Comparison of ENCODE assay signal across 1 cellular context in genomic region chr18:80108739-80109675, GRCh38.
TF ChIP-seq lines count a peak whose summit lies in the region.

TSS of gene ADNP2 (plus strand) at chr18:80109262. CDS start at chr18:80117543, 8,281 bp downstream.

TF ChIP-seq in A549, 52 proteins besides CTCF, POLR2A, EP300 and RAD21 (continued from another document):
- no peak for TF ChIP-seq E2F6 (IDR thresholded peaks at IDR 0.05; ENCODE audit: borderline replicate concordance, low read depth)
- TF ChIP-seq GATA3 (IDR thresholded peaks at IDR 0.05; ENCODE audit: borderline replicate concordance): no peak
- TF ChIP-seq, protein P1, sequence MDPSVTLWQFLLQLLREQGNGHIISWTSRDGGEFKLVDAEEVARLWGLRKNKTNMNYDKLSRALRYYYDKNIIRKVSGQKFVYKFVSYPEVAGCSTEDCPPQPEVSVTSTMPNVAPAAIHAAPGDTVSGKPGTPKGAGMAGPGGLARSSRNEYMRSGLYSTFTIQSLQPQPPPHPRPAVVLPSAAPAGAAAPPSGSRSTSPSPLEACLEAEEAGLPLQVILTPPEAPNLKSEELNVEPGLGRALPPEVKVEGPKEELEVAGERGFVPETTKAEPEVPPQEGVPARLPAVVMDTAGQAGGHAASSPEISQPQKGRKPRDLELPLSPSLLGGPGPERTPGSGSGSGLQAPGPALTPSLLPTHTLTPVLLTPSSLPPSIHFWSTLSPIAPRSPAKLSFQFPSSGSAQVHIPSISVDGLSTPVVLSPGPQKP (IDR thresholded peaks at IDR 0.05; ENCODE audit: low read depth, low read length): no peak
- TF ChIP-seq HDAC2 (IDR thresholded peaks at IDR 0.05): no peak
- TF ChIP-seq NR3C1 (IDR thresholded peaks at IDR 0.05): no peak
- no peak for TF ChIP-seq SREBF2 (IDR thresholded peaks at IDR 0.05)
- peak; percentile 52 to 80; a peak in 4 of 5 replicates for TF ChIP-seq JUN (IDR thresholded peaks at IDR 0.05)
- no peak for TF ChIP-seq MAFK (IDR thresholded peaks at IDR 0.05; ENCODE audit: partially characterized antibody)
- no peak for TF ChIP-seq MAZ (IDR thresholded peaks at IDR 0.05; ENCODE audit: borderline replicate concordance, low read depth, low read length)
- TF ChIP-seq POLR2AphosphoS2 (conservative IDR thresholded peaks at IDR 0.05; ENCODE audit: low read length): no peak
- TF ChIP-seq KDM5A (IDR thresholded peaks at IDR 0.05): no peak
- TF ChIP-seq CBX8 (IDR thresholded peaks at IDR 0.05): no peak
- no peak for TF ChIP-seq ZFP36 (IDR thresholded peaks at IDR 0.05; ENCODE audit: borderline replicate concordance, partially characterized antibody)
- TF ChIP-seq, protein P2, sequence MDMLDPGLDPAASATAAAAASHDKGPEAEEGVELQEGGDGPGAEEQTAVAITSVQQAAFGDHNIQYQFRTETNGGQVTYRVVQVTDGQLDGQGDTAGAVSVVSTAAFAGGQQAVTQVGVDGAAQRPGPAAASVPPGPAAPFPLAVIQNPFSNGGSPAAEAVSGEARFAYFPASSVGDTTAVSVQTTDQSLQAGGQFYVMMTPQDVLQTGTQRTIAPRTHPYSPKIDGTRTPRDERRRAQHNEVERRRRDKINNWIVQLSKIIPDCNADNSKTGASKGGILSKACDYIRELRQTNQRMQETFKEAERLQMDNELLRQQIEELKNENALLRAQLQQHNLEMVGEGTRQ (IDR thresholded peaks at IDR 0.05): peak; percentile 98
- TF ChIP-seq ZC3H11A (IDR thresholded peaks at IDR 0.05): no peak
- TF ChIP-seq REST (IDR thresholded peaks at IDR 0.05): peak; percentile 60
- no peak for TF ChIP-seq TFCP2L1 (CRISPR knock-in tag; IDR thresholded peaks at IDR 0.05)
- no peak for TF ChIP-seq HOXB13 (CRISPR knock-in tag; IDR thresholded peaks at IDR 0.05; ENCODE audit: low read depth)
- no peak for TF ChIP-seq EHMT2 (IDR thresholded peaks at IDR 0.05; ENCODE audit: low read depth)
- TF ChIP-seq, protein P3, sequence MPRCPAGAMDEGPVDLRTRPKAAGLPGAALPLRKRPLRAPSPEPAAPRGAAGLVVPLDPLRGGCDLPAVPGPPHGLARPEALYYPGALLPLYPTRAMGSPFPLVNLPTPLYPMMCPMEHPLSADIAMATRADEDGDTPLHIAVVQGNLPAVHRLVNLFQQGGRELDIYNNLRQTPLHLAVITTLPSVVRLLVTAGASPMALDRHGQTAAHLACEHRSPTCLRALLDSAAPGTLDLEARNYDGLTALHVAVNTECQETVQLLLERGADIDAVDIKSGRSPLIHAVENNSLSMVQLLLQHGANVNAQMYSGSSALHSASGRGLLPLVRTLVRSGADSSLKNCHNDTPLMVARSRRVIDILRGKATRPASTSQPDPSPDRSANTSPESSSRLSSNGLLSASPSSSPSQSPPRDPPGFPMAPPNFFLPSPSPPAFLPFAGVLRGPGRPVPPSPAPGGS (IDR thresholded peaks at IDR 0.05): peak; percentile 67; the same call in 2 of the 3 replicates
- no peak for TF ChIP-seq KDM1A (IDR thresholded peaks at IDR 0.05; ENCODE audit: low read depth)
- no peak for TF ChIP-seq NPAS2 (CRISPR knock-in tag; IDR thresholded peaks at IDR 0.05; ENCODE audit: borderline replicate concordance)
- no peak for TF ChIP-seq NFE2L2 (conservative IDR thresholded peaks at IDR 0.05; ENCODE audit: low read length)
- peak; percentile 72 for TF ChIP-seq CHD2 (IDR thresholded peaks at IDR 0.05; ENCODE audit: low read length, partially characterized antibody)
- TF ChIP-seq, protein P4, sequence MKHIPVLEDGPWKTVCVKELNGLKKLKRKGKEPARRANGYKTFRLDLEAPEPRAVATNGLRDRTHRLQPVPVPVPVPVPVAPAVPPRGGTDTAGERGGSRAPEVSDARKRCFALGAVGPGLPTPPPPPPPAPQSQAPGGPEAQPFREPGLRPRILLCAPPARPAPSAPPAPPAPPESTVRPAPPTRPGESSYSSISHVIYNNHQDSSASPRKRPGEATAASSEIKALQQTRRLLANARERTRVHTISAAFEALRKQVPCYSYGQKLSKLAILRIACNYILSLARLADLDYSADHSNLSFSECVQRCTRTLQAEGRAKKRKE (CRISPR knock-in tag; IDR thresholded peaks at IDR 0.05; ENCODE audit: low read depth): no peak
- TF ChIP-seq CEBPB (IDR thresholded peaks at IDR 0.05): no peak
- TF ChIP-seq RARB (CRISPR knock-in tag; IDR thresholded peaks at IDR 0.05): no peak
- no peak for TF ChIP-seq BHLHE40 (IDR thresholded peaks at IDR 0.05; ENCODE audit: low read depth, low read length)
- TF ChIP-seq, protein P5, sequence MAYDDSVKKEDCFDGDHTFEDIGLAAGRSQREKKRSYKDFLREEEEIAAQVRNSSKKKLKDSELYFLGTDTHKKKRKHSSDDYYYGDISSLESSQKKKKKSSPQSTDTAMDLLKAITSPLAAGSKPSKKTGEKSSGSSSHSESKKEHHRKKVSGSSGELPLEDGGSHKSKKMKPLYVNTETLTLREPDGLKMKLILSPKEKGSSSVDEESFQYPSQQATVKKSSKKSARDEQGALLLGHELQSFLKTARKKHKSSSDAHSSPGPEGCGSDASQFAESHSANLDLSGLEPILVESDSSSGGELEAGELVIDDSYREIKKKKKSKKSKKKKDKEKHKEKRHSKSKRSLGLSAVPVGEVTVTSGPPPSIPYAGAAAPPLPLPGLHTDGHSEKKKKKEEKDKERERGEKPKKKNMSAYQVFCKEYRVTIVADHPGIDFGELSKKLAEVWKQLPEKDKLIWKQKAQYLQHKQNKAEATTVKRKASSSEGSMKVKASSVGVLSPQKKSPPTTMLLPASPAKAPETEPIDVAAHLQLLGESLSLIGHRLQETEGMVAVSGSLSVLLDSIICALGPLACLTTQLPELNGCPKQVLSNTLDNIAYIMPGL (CRISPR knock-in tag; IDR thresholded peaks at IDR 0.05; ENCODE audit: borderline replicate concordance): no peak
- TF ChIP-seq RCOR1 (IDR thresholded peaks at IDR 0.05; ENCODE audit: low read depth, low read length): no peak
- peak; percentile 50; the same call in 1 of the 2 replicates for TF ChIP-seq RFX5 (IDR thresholded peaks at IDR 0.05)
